In genomic region chr5:104024538-104024937, GRCh38 we compare ENCODE assay signal across 23 cellular contexts.
"Had no signal": no experiment of that assay in that cellular context is flagged by ENCODE, and none has a peak within 500 bp of the region (broad histone marks: within the 10 kb centered on the region; RNA-seq: fewer than 3 reads in every experiment).

No MANE protein-coding gene starts in this region.

- H3K4me1 ChIP-seq: heart left ventricle, left ventricle myocardium inferior, neural progenitor cell, sigmoid colon, spleen, stomach, testis, thyroid gland, transverse colon, upper lobe of left lung, vagina had no signal

- DNase-seq: heart left ventricle; hypothalamus; immature natural killer cell; left ventricle myocardium inferior; naive thymus-derived CD8-positive, alpha-beta T cell; ovary; right cardiac atrium; sigmoid colon; small intestine; spleen; stimulated activated CD4-positive, alpha-beta T cell treated with anti-CD3 and anti-CD28 coated beads, Interleukin-4, amount 100 ng/mL, for 24 hours; stimulated activated naive B cell treated with anti-CD40 and anti-IgM and Interleukin-4, amounts not matched to agents 10 μg/mL and 1 μg/mL and 100 μg/mL, for 72 hours; stimulated activated naive CD8-positive, alpha-beta T cell treated with anti-CD3 and anti-CD28 coated beads, Interleukin-15, Interleukin-2, amounts not matched to agents 100 U/mL and 50 U/mL, for 24 hours; stomach; testis; thyroid gland; transverse colon had no signal

- ATAC-seq: heart left ventricle; naive thymus-derived CD8-positive, alpha-beta T cell; stimulated activated naive B cell treated with anti-CD40 and anti-IgM and Interleukin-4, amounts not matched to agents 10 μg/mL and 1 μg/mL and 100 μg/mL, for 72 hours; stimulated activated naive CD8-positive, alpha-beta T cell treated with anti-CD3 and anti-CD28 coated beads, Interleukin-15, Interleukin-2, amounts not matched to agents 100 U/mL and 50 U/mL, for 24 hours had no signal

- H3K36me3 Mint-ChIP-seq: immature natural killer cell; memory B cell; naive thymus-derived CD8-positive, alpha-beta T cell; neural progenitor cell; stimulated activated naive B cell treated with anti-CD40 and anti-IgM and Interleukin-4, amounts not matched to agents 10 μg/mL and 1 μg/mL and 100 μg/mL, for 72 hours had no signal

- H3K9me3 ChIP-seq: ovary, testis, thyroid gland, vagina had no signal

- H3K36me3 ChIP-seq: heart left ventricle, left ventricle myocardium inferior, neural progenitor cell, ovary, sigmoid colon, spleen, stomach, thyroid gland, transverse colon, upper lobe of left lung, vagina had no signal

- H3K27me3 ChIP-seq: heart left ventricle, neural progenitor cell, ovary, sigmoid colon, spleen, stomach, testis, thyroid gland, transverse colon, upper lobe of left lung, vagina had no signal

- H2AFZ ChIP-seq: neural progenitor cell had no signal

- H3K4me1 Mint-ChIP-seq: immature natural killer cell; memory B cell; naive thymus-derived CD8-positive, alpha-beta T cell; nephron; neural progenitor cell; stimulated activated naive B cell treated with anti-CD40 and anti-IgM and Interleukin-4, amounts not matched to agents 10 μg/mL and 1 μg/mL and 100 μg/mL, for 72 hours had no signal

- H3K27me3 Mint-ChIP-seq: memory B cell; naive thymus-derived CD8-positive, alpha-beta T cell; progenitor cell of endocrine pancreas; stimulated activated naive B cell treated with anti-CD40 and anti-IgM and Interleukin-4, amounts not matched to agents 10 μg/mL and 1 μg/mL and 100 μg/mL, for 72 hours had no signal

- H3K4me2 ChIP-seq: neural progenitor cell had no signal

- H3K4me3 ChIP-seq: heart left ventricle, left ventricle myocardium inferior, neural progenitor cell, ovary, sigmoid colon, spleen, stomach, testis, thyroid gland, transverse colon, upper lobe of left lung, vagina had no signal

- H3K4me3 Mint-ChIP-seq: immature natural killer cell; memory B cell; naive thymus-derived CD8-positive, alpha-beta T cell; nephron; neural progenitor cell; stimulated activated naive B cell treated with anti-CD40 and anti-IgM and Interleukin-4, amounts not matched to agents 10 μg/mL and 1 μg/mL and 100 μg/mL, for 72 hours had no signal

- H3K9ac ChIP-seq: neural progenitor cell had no signal

- H3K27ac Mint-ChIP-seq: immature natural killer cell; memory B cell; naive thymus-derived CD8-positive, alpha-beta T cell; nephron; neural progenitor cell; progenitor cell of endocrine pancreas; stimulated activated naive B cell treated with anti-CD40 and anti-IgM and Interleukin-4, amounts not matched to agents 10 μg/mL and 1 μg/mL and 100 μg/mL, for 72 hours had no signal

- H3K27ac ChIP-seq: heart left ventricle, left ventricle myocardium inferior, neural progenitor cell, ovary, sigmoid colon, spleen, stomach, testis, thyroid gland, transverse colon, upper lobe of left lung, vagina had no signal
